26 cellular contexts compared by ENCODE assay signal in genomic region chr9:99358668-99359067, GRCh38.
"Had no signal": no experiment of that assay in that cellular context is flagged by ENCODE, and none has a peak within 500 bp of the region (broad histone marks: within the 10 kb centered on the region; RNA-seq: fewer than 3 reads in every experiment).

No MANE protein-coding gene starts in this region.

- H3K4me1 ChIP-seq: ascending aorta, body of pancreas, Peyer's patch had no signal

- H3K27me3 ChIP-seq: ascending aorta, body of pancreas, cardiac muscle cell, Peyer's patch had no signal

- H3K4me3 ChIP-seq: ascending aorta, body of pancreas, cardiac muscle cell, Peyer's patch had no signal

- H3K9me3 Mint-ChIP-seq: activated naive CD4-positive, alpha-beta T cell treated with anti-CD3 and anti-CD28 coated beads, Interleukin-2, amount 50 U/mL, for 72 hours; activated naive CD8-positive, alpha-beta T cell treated with anti-CD3 and anti-CD28 coated beads, Interleukin-2, amount 50 U/mL, for 24 hours; activated T-cell treated with anti-CD3 and anti-CD28 coated beads, Interleukin-2, amount 50 U/mL, for 4 hours; T-helper 1 cell treated with Interleukin-12 subunit alpha and Interleukin-12 subunit beta and Interleukin-4 antibody, amounts not matched to agents 30 μg/mL and 1 μg/mL, for 36 hours; WTC11 had no signal

- H3K36me3 Mint-ChIP-seq: activated CD8-positive, alpha-beta memory T cell treated with anti-CD3 and anti-CD28 coated beads, Interleukin-2, amount 10 ng/mL, durations not matched to agents 7 days and 5 days; activated naive CD4-positive, alpha-beta T cell treated with anti-CD3 and anti-CD28 coated beads, Interleukin-2, amount 50 U/mL, for 72 hours; WTC11 had no signal

- H3K36me3 ChIP-seq: ascending aorta, cardiac muscle cell, Peyer's patch had no signal

- H3K4me1 Mint-ChIP-seq: activated CD8-positive, alpha-beta memory T cell treated with anti-CD3 and anti-CD28 coated beads, Interleukin-2, amount 10 ng/mL, durations not matched to agents 7 days and 5 days; activated naive CD8-positive, alpha-beta T cell treated with anti-CD3 and anti-CD28 coated beads, Interleukin-2, amount 50 U/mL, for 24 hours; WTC11 had no signal

- DNase-seq: activated CD4-positive, alpha-beta T cell treated with anti-CD3 and anti-CD28 coated beads for 48 hours; activated CD4-positive, alpha-beta T cell treated with anti-CD3 and anti-CD28 coated beads, Interleukin-2, amount 50 U/mL, for 48 hours; activated CD4-positive, CD25-positive, alpha-beta regulatory T cell treated with anti-CD3 and anti-CD28 coated beads, Interleukin-2, amount 50 U/mL, for 72 hours; activated CD8-positive, alpha-beta memory T cell treated with anti-CD3 and anti-CD28 coated beads, Interleukin-2, amount 10 ng/mL, durations not matched to agents 7 days and 5 days; activated effector memory CD4-positive, alpha-beta T cell treated with anti-CD3 and anti-CD28 coated beads, Interleukin-2, amount 50 U/mL, for 16 hours; activated naive CD4-positive, alpha-beta T cell treated with Interleukin-2 at 50 U/mL for 16 hours; activated naive CD8-positive, alpha-beta T cell treated with anti-CD3 and anti-CD28 coated beads, Interleukin-2, amount 50 U/mL, for 24 hours; activated T-cell treated with anti-CD3 and anti-CD28 coated beads, Interleukin-2, amount 50 U/mL, for 4 hours; amniotic stem cell; body of pancreas; NCI-H1092 treated with DMSO at 0.1 percent for 48 hours; NCI-H1417 treated with DMSO at 0.1 percent for 48 hours; NCI-H1694 treated with DMSO at 0.1 percent for 48 hours; NCI-H2029 treated with DMSO at 0.1 percent for 48 hours; NCI-H345; NCI-H510A; Peyer's patch; SHP77 treated with DMSO at 0.1 percent for 48 hours; T-helper 9 cell had no signal

- H3K9me3 ChIP-seq: ascending aorta, body of pancreas, Peyer's patch had no signal

- ATAC-seq: activated CD8-positive, alpha-beta memory T cell treated with anti-CD3 and anti-CD28 coated beads, Interleukin-2, amount 10 ng/mL, durations not matched to agents 7 days and 5 days; activated naive CD4-positive, alpha-beta T cell treated with anti-CD3 and anti-CD28 coated beads, Interleukin-2, amount 50 U/mL, for 72 hours; activated naive CD8-positive, alpha-beta T cell treated with anti-CD3 and anti-CD28 coated beads, Interleukin-2, amount 50 U/mL, for 24 hours; activated T-cell treated with anti-CD3 and anti-CD28 coated beads, Interleukin-2, amount 50 U/mL, for 4 hours; body of pancreas; WTC11 had no signal

- H3K27ac Mint-ChIP-seq: activated CD8-positive, alpha-beta memory T cell treated with anti-CD3 and anti-CD28 coated beads, Interleukin-2, amount 10 ng/mL, durations not matched to agents 7 days and 5 days; activated naive CD4-positive, alpha-beta T cell treated with anti-CD3 and anti-CD28 coated beads, Interleukin-2, amount 50 U/mL, for 72 hours; activated naive CD8-positive, alpha-beta T cell treated with anti-CD3 and anti-CD28 coated beads, Interleukin-2, amount 50 U/mL, for 24 hours; T-helper 1 cell treated with Interleukin-12 subunit alpha and Interleukin-12 subunit beta and Interleukin-4 antibody, amounts not matched to agents 30 μg/mL and 1 μg/mL, for 36 hours; WTC11 had no signal

- H3K4me3 Mint-ChIP-seq: activated CD8-positive, alpha-beta memory T cell treated with anti-CD3 and anti-CD28 coated beads, Interleukin-2, amount 10 ng/mL, durations not matched to agents 7 days and 5 days; activated naive CD8-positive, alpha-beta T cell treated with anti-CD3 and anti-CD28 coated beads, Interleukin-2, amount 50 U/mL, for 24 hours; activated T-cell treated with anti-CD3 and anti-CD28 coated beads, Interleukin-2, amount 50 U/mL, for 4 hours; T-helper 1 cell treated with Interleukin-12 subunit alpha and Interleukin-12 subunit beta and Interleukin-4 antibody, amounts not matched to agents 30 μg/mL and 1 μg/mL, for 36 hours; WTC11 had no signal

- H3K27ac ChIP-seq: ascending aorta, body of pancreas, cardiac muscle cell, KMS-11, Peyer's patch, RWPE1 had no signal
